ENCODE assay signal across 2 cellular contexts in the genomic region with DNA sequence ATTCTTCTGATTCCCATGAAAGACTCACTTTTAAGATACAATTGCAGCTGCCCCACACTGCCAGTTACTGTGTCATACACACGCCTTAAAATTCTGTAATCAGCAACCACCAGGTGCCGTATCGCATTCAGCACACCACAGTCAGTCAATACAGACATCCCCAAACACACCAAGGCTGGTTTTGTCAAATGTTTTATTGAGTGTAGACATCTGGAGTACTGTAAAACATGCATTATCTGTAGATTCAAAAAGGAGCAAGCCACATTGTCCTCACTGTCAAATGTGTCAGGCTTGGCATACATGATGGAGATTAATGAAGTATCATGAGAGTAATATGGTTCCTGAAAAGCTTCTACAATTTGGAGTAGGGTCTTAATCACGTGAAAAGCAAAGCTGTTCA.
TF ChIP-seq lines count a peak whose summit lies in the region.

No MANE protein-coding gene starts in this region.

TF ChIP-seq in HepG2, 621 proteins besides CTCF, POLR2A, EP300 and RAD21 (continued from another document):
- TF ChIP-seq, protein P1, sequence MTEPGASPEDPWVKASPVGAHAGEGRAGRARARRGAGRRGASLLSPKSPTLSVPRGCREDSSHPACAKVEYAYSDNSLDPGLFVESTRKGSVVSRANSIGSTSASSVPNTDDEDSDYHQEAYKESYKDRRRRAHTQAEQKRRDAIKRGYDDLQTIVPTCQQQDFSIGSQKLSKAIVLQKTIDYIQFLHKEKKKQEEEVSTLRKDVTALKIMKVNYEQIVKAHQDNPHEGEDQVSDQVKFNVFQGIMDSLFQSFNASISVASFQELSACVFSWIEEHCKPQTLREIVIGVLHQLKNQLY (CRISPR knock-in tag; IDR thresholded peaks at IDR 0.05) = no peak
- no peak for TF ChIP-seq FOXA1 (IDR thresholded peaks at IDR 0.05)
- no peak for TF ChIP-seq FOXA1 (CRISPR knock-in tag; IDR thresholded peaks at IDR 0.05)
- TF ChIP-seq GPN1 (CRISPR knock-in tag; IDR thresholded peaks at IDR 0.05; ENCODE audit: borderline replicate concordance) = no peak

TF ChIP-seq in GM12878, 131 proteins besides CTCF, POLR2A, EP300 and RAD21 (continued from another document):
- TF ChIP-seq, protein P2, sequence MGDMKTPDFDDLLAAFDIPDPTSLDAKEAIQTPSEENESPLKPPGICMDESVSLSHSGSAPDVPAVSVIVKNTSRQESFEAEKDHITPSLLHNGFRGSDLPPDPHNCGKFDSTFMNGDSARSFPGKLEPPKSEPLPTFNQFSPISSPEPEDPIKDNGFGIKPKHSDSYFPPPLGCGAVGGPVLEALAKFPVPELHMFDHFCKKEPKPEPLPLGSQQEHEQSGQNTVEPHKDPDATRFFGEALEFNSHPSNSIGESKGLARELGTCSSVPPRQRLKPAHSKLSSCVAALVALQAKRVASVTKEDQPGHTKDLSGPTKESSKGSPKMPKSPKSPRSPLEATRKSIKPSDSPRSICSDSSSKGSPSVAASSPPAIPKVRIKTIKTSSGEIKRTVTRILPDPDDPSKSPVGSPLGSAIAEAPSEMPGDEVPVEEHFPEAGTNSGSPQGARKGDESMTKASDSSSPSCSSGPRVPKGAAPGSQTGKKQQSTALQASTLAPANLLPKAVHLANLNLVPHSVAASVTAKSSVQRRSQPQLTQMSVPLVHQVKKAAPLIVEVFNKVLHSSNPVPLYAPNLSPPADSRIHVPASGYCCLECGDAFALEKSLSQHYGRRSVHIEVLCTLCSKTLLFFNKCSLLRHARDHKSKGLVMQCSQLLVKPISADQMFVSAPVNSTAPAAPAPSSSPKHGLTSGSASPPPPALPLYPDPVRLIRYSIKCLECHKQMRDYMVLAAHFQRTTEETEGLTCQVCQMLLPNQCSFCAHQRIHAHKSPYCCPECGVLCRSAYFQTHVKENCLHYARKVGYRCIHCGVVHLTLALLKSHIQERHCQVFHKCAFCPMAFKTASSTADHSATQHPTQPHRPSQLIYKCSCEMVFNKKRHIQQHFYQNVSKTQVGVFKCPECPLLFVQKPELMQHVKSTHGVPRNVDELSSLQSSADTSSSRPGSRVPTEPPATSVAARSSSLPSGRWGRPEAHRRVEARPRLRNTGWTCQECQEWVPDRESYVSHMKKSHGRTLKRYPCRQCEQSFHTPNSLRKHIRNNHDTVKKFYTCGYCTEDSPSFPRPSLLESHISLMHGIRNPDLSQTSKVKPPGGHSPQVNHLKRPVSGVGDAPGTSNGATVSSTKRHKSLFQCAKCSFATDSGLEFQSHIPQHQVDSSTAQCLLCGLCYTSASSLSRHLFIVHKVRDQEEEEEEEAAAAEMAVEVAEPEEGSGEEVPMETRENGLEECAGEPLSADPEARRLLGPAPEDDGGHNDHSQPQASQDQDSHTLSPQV (IDR thresholded peaks at IDR 0.05) = no peak
- TF ChIP-seq BACH1 (IDR thresholded peaks at IDR 0.05; ENCODE audit: borderline replicate concordance) (no peak), NFYA (IDR thresholded peaks at IDR 0.05; ENCODE audit: borderline replicate concordance, low read depth, low read length) (no peak), STAT1 (conservative IDR thresholded peaks at IDR 0.05) (no peak), HDAC6 (IDR thresholded peaks at IDR 0.05; ENCODE audit: unreplicated experiment) (no peak), FOS (IDR thresholded peaks at IDR 0.05; ENCODE audit: borderline replicate concordance, extremely low read depth, insufficient read length) (no peak), ZNF274 (IDR thresholded peaks at IDR 0.05; ENCODE audit: insufficient read depth, insufficient read length) (no peak), SUZ12 (IDR thresholded peaks at IDR 0.05; ENCODE audit: unreplicated experiment) (no peak), FOXK2 (IDR thresholded peaks at IDR 0.05) (no peak), ZNF24 (IDR thresholded peaks at IDR 0.05) (no peak), SIX5 (IDR thresholded peaks at IDR 0.05; ENCODE audit: low read depth, low read length, severe bottlenecking) (no peak), ZBED1 (IDR thresholded peaks at IDR 0.05; ENCODE audit: borderline replicate concordance) (no peak), SPI1 (IDR thresholded peaks at IDR 0.05; ENCODE audit: borderline replicate concordance, insufficient read depth, low read depth, low read length) (no peak)
- TF ChIP-seq, protein P3, sequence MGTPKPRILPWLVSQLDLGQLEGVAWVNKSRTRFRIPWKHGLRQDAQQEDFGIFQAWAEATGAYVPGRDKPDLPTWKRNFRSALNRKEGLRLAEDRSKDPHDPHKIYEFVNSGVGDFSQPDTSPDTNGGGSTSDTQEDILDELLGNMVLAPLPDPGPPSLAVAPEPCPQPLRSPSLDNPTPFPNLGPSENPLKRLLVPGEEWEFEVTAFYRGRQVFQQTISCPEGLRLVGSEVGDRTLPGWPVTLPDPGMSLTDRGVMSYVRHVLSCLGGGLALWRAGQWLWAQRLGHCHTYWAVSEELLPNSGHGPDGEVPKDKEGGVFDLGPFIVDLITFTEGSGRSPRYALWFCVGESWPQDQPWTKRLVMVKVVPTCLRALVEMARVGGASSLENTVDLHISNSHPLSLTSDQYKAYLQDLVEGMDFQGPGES (IDR thresholded peaks at IDR 0.05) = no peak
